1 cellular context compared by ENCODE assay signal in genomic region chr3:229262-229661, GRCh38.
TF ChIP-seq lines count a peak whose summit lies in the region.

No MANE protein-coding gene starts in this region.

TF ChIP-seq in H1, 55 proteins besides CTCF, POLR2A, EP300 and RAD21 (continued from another document):
- TF ChIP-seq, protein P1, sequence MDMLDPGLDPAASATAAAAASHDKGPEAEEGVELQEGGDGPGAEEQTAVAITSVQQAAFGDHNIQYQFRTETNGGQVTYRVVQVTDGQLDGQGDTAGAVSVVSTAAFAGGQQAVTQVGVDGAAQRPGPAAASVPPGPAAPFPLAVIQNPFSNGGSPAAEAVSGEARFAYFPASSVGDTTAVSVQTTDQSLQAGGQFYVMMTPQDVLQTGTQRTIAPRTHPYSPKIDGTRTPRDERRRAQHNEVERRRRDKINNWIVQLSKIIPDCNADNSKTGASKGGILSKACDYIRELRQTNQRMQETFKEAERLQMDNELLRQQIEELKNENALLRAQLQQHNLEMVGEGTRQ (IDR thresholded peaks at IDR 0.05; ENCODE audit: low read length): no peak
